ENCODE assay signal across 1 cellular context in genomic region chr7:68425377-68425776, GRCh38.
TF ChIP-seq lines count a peak whose summit lies in the region.

No MANE protein-coding gene starts in this region.

TF ChIP-seq in SK-N-SH treated with all-trans-retinoic acid at 6 μM for 48 hours, 23 proteins besides CTCF, POLR2A, EP300 and RAD21 (continued from another document):
- TF ChIP-seq PATZ1 (CRISPR knock-in tag; IDR thresholded peaks at IDR 0.05; ENCODE audit: borderline replicate concordance) = no peak
